12 cellular contexts compared by ENCODE assay signal in the genomic region with DNA sequence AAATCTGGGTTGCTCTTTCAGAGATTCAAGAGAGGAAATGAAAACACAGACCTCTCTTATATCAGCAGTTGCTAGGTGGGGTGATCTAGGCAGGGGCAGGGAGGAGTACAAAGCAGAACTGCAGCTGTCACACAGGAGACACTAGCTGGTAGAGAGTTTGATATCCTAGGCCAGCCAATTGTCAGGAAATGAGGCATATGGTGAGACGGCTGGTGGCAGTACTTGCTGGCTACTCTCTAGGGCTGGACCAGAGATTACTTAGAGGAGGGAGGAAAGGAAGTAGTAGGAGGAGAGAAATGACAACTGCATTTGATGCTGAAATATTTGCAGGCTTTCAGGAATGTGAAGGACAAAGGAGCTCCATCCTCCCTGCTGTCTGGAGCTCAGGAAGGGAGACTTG.
A peak's percentile ranks its signal among the peaks of the same experiment; 100 is the strongest.
DNase-seq lines count a peak whose midpoint lies in the region; ATAC-seq and TF ChIP-seq lines count a peak whose summit lies in the region.
"Had no signal": no experiment of that assay in that cellular context is flagged by ENCODE, and none has a peak within 500 bp of the region (broad histone marks: within the 10 kb centered on the region; RNA-seq: fewer than 3 reads in every experiment).

No MANE protein-coding gene starts in this region.

- CTCF ChIA-PET in OCI-LY7 (lab: Charles Lee; ENCODE audit: unreplicated experiment), result no interaction called here

- no peak overlapping the region for H3K27ac ChIP-seq in OCI-LY7 (ENCODE audit: low read depth, low read length, poor library complexity, severe bottlenecking)
- H3K27ac ChIP-seq: BLaER1 had no signal

- TF ChIP-seq CTCF in GM06990 (IDR thresholded peaks at IDR 0.05; ENCODE audit: insufficient read depth, low read length, poor library complexity, severe bottlenecking) (no peak), OCI-LY7 (conservative IDR thresholded peaks at IDR 0.05; ENCODE audit: low read length) (no peak)

- H3K4me2 ChIP-seq in OCI-LY7 (ENCODE audit: low read length), result no peak overlapping the region
- H3K4me2 ChIP-seq: BLaER1 had no signal

- H3K36me3 ChIP-seq in GM06990 (ENCODE audit: control insufficient read depth, insufficient read depth, low read length), result no peaks in the 10 kb centered on the region
- no peaks in the 10 kb centered on the region for H3K36me3 ChIP-seq in H7 (replicated peaks; ENCODE audit: control insufficient read depth, insufficient read depth, low read length)
- no peaks in the 10 kb centered on the region for H3K36me3 ChIP-seq in OCI-LY7 (ENCODE audit: insufficient read depth, low read length)
- H3K36me3 ChIP-seq: BLaER1 had no signal

- no peak overlapping the region for H2AFZ ChIP-seq in OCI-LY7 (ENCODE audit: low read length)

- H3K4me3 ChIP-seq in GM06990 (replicated peaks; ENCODE audit: low read depth, low read length) (no peak overlapping the region), H7 (ENCODE audit: insufficient read depth, low read depth, low read length) (no peak overlapping the region), OCI-LY7 (ENCODE audit: low read depth, low read length, poor library complexity, severe bottlenecking) (no peak overlapping the region)
- H3K4me3 ChIP-seq: BLaER1 had no signal

- DNase-seq in GM06990 (ENCODE audit: extremely low read depth, insufficient read length) (peak; percentile 15), H7 (peak; percentile 29), OCI-LY7 (ENCODE audit: low spot score) (peak; percentile 5), medulla oblongata (ENCODE audit: extremely low spot score) (peak; percentile 21), HuH-7.5 (ENCODE audit: low spot score) (no peak), NCI-H1092 (lab: John Stamatoyannopoulos, UW) (no peak), NCI-H2196 treated with DMSO at 0.1 percent for 48 hours (lab: John Stamatoyannopoulos, UW; ENCODE audit: unreplicated experiment) (no peak)
- DNase-seq: activated CD4-positive, alpha-beta T cell treated with anti-CD3 and anti-CD28 coated beads, Interleukin-2, amount 50 U/mL, for 4 hours; NCI-H446; T-helper 17 cell had no signal

- H3K9me3 ChIP-seq in OCI-LY7 (ENCODE audit: low read length), result no peaks in the 10 kb centered on the region
- H3K9me3 ChIP-seq: BLaER1 had no signal

- ATAC-seq in GM18505 (IDR thresholded peaks at IDR 0.05; ENCODE audit: unreplicated experiment), result no peak
- ATAC-seq: T-helper 17 cell had no signal

- intact Hi-C loops in OCI-LY7 (cut with micrococcal nuclease; ENCODE audit: unreplicated experiment), result no loop called here

- no peaks in the 10 kb centered on the region for H3K79me2 ChIP-seq in OCI-LY7 (ENCODE audit: insufficient read depth, low read depth, low read length)

- no peaks in the 10 kb centered on the region for H4K20me1 ChIP-seq in OCI-LY7 (ENCODE audit: insufficient read depth, low read length)
- H4K20me1 ChIP-seq: BLaER1 had no signal

- no peaks in the 10 kb centered on the region for H3K4me1 ChIP-seq in OCI-LY7 (ENCODE audit: insufficient read depth, low read length, poor library complexity, severe bottlenecking)
- H3K4me1 ChIP-seq: BLaER1 had no signal

- no TSS peak for BruUV-seq in OCI-LY7 (replicated peaks; lab: Mats Ljungman, UMichigan)

- no peaks in the 10 kb centered on the region for H3K9me2 ChIP-seq in OCI-LY7 (ENCODE audit: insufficient read depth, low read length)

- no peaks in the 10 kb centered on the region for H3K27me3 ChIP-seq in GM06990 (replicated peaks; ENCODE audit: control insufficient read depth, insufficient read depth, low read length)
- H3K27me3 ChIP-seq in H7 (ENCODE audit: control insufficient read depth, insufficient read depth, low read length), result no peaks in the 10 kb centered on the region
- H3K27me3 ChIP-seq: BLaER1 had no signal

- TF ChIP-seq POLR2A in GM18505 (IDR thresholded peaks at IDR 0.05; ENCODE audit: borderline replicate concordance, extremely low read depth, insufficient read depth, insufficient read length), result no peak

- POLR2A ChIA-PET in OCI-LY7 (lab: Charles Lee), result interaction anchor here (0.7 kb wide), 1 partner anchor 955 kb away, joined by 6 read pairs; no protein-coding TSS in a partner anchor

Comparison
In these comparisons a context has a peak if more than half of its experiments do, and no peak if none do; other contexts are left out.
1. DNase-seq: peak in GM06990 (single experiment), H7 (single experiment), OCI-LY7 (single experiment) and medulla oblongata (single experiment); none in HuH-7.5 (single experiment), NCI-H1092 (single experiment) and NCI-H2196 treated with DMSO at 0.1 percent for 48 hours (single experiment).